In genomic region chr1:243962541-243962940, GRCh38 we compare ENCODE assay signal across 21 cellular contexts.
"Had no signal": no experiment of that assay in that cellular context is flagged by ENCODE, and none has a peak within 500 bp of the region (broad histone marks: within the 10 kb centered on the region; RNA-seq: fewer than 3 reads in every experiment).

No MANE protein-coding gene starts in this region.

- DNase-seq: KBM-7, MV-4-11, NCI-H1048, NCI-H1105, NCI-H1417, NCI-H1436 treated with DMSO at 0.1 percent for 48 hours, NCI-H1694, NCI-H187 treated with DMSO at 0.1 percent for 48 hours, NCI-H2029 treated with DMSO at 0.1 percent for 48 hours, NCI-H2171 treated with DMSO at 0.1 percent for 48 hours, NCI-H345, NCI-H446 treated with DMSO at 0.1 percent for 48 hours, NCI-H510A treated with DMSO at 0.1 percent for 48 hours, NCI-H526, NCI-H774, SHP77 treated with DMSO at 0.1 percent for 48 hours, SJCRH30 had no signal

- H3K36me3 ChIP-seq: SJCRH30 had no signal

- H3K9me3 ChIP-seq: SJCRH30 had no signal

- H3K27me3 ChIP-seq: SJCRH30 had no signal

- H3K27ac ChIP-seq: HL-60, RWPE1, SJCRH30, SK-N-MC had no signal

- ATAC-seq: Panc1 had no signal

- H3K4me3 ChIP-seq: SJCRH30, SK-N-MC had no signal
